2 cellular contexts compared by ENCODE assay signal in genomic region chr5:140566665-140567064, GRCh38.
TF ChIP-seq lines count a peak whose summit lies in the region.

No MANE protein-coding gene starts in this region.

TF ChIP-seq in SK-N-SH, 30 proteins besides CTCF, POLR2A, EP300 and RAD21:
- TF ChIP-seq GABPA (IDR thresholded peaks at IDR 0.05; ENCODE audit: low read depth): no peak
- TF ChIP-seq, protein P1, sequence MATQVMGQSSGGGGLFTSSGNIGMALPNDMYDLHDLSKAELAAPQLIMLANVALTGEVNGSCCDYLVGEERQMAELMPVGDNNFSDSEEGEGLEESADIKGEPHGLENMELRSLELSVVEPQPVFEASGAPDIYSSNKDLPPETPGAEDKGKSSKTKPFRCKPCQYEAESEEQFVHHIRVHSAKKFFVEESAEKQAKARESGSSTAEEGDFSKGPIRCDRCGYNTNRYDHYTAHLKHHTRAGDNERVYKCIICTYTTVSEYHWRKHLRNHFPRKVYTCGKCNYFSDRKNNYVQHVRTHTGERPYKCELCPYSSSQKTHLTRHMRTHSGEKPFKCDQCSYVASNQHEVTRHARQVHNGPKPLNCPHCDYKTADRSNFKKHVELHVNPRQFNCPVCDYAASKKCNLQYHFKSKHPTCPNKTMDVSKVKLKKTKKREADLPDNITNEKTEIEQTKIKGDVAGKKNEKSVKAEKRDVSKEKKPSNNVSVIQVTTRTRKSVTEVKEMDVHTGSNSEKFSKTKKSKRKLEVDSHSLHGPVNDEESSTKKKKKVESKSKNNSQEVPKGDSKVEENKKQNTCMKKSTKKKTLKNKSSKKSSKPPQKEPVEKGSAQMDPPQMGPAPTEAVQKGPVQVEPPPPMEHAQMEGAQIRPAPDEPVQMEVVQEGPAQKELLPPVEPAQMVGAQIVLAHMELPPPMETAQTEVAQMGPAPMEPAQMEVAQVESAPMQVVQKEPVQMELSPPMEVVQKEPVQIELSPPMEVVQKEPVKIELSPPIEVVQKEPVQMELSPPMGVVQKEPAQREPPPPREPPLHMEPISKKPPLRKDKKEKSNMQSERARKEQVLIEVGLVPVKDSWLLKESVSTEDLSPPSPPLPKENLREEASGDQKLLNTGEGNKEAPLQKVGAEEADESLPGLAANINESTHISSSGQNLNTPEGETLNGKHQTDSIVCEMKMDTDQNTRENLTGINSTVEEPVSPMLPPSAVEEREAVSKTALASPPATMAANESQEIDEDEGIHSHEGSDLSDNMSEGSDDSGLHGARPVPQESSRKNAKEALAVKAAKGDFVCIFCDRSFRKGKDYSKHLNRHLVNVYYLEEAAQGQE (IDR thresholded peaks at IDR 0.05; ENCODE audit: low read depth, low read length): no peak
- no peak for TF ChIP-seq EZH2phosphoT487 (IDR thresholded peaks at IDR 0.05; ENCODE audit: borderline replicate concordance, low read depth)
- TF ChIP-seq TEAD4 (IDR thresholded peaks at IDR 0.05; ENCODE audit: borderline replicate concordance, insufficient read depth): no peak
- no peak for TF ChIP-seq MXI1 (IDR thresholded peaks at IDR 0.05; ENCODE audit: low read depth, low read length)
- no peak for TF ChIP-seq FOSL2 (IDR thresholded peaks at IDR 0.05; ENCODE audit: borderline replicate concordance, low read depth)
- TF ChIP-seq GATA2 (CRISPR knock-in tag; IDR thresholded peaks at IDR 0.05): no peak
- no peak for TF ChIP-seq MAX (IDR thresholded peaks at IDR 0.05; ENCODE audit: low read depth)
- TF ChIP-seq RCOR1 (IDR thresholded peaks at IDR 0.05; ENCODE audit: low read length): no peak
- no peak for TF ChIP-seq POLR2AphosphoS5 (IDR thresholded peaks at IDR 0.05; ENCODE audit: low read depth, low read length)
- TF ChIP-seq USF2 (IDR thresholded peaks at IDR 0.05; ENCODE audit: borderline replicate concordance, low read depth, low read length): no peak
- no peak for TF ChIP-seq TCF12 (IDR thresholded peaks at IDR 0.05)
- TF ChIP-seq SIN3A (IDR thresholded peaks at IDR 0.05; ENCODE audit: borderline replicate concordance, low read depth, low read length): no peak
- no peak for TF ChIP-seq NFIC (IDR thresholded peaks at IDR 0.05; ENCODE audit: borderline replicate concordance)
- no peak for TF ChIP-seq ELF1 (IDR thresholded peaks at IDR 0.05)
- TF ChIP-seq, protein P2, sequence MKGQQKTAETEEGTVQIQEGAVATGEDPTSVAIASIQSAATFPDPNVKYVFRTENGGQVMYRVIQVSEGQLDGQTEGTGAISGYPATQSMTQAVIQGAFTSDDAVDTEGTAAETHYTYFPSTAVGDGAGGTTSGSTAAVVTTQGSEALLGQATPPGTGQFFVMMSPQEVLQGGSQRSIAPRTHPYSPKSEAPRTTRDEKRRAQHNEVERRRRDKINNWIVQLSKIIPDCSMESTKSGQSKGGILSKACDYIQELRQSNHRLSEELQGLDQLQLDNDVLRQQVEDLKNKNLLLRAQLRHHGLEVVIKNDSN (IDR thresholded peaks at IDR 0.05; ENCODE audit: borderline replicate concordance, low read depth): no peak

TF ChIP-seq in SK-N-SH treated with all-trans-retinoic acid at 6 μM for 48 hours, 23 proteins besides CTCF, POLR2A, EP300 and RAD21:
- TF ChIP-seq ZFP30 (CRISPR knock-in tag; IDR thresholded peaks at IDR 0.05) (no peak), ZNF8 (CRISPR knock-in tag; IDR thresholded peaks at IDR 0.05) (no peak)
- TF ChIP-seq, protein P3, sequence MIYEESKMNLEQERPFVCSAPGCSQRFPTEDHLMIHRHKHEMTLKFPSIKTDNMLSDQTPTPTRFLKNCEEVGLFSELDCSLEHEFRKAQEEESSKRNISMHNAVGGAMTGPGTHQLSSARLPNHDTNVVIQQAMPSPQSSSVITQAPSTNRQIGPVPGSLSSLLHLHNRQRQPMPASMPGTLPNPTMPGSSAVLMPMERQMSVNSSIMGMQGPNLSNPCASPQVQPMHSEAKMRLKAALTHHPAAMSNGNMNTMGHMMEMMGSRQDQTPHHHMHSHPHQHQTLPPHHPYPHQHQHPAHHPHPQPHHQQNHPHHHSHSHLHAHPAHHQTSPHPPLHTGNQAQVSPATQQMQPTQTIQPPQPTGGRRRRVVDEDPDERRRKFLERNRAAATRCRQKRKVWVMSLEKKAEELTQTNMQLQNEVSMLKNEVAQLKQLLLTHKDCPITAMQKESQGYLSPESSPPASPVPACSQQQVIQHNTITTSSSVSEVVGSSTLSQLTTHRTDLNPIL (CRISPR knock-in tag; IDR thresholded peaks at IDR 0.05; ENCODE audit: low read depth): no peak
